Comparison of ENCODE assay signal across 1 cellular context in genomic region chr21:42373181-42373907, GRCh38.
TF ChIP-seq lines count a peak whose summit lies in the region.

No MANE protein-coding gene starts in this region.

TF ChIP-seq in K562, 482 proteins besides CTCF, POLR2A, EP300 and RAD21:
- TF ChIP-seq HNRNPK (IDR thresholded peaks at IDR 0.05; ENCODE audit: low read depth, low read length, poor library complexity, severe bottlenecking) (no peak), SETDB1 (IDR thresholded peaks at IDR 0.05; ENCODE audit: low read length) (no peak), MAX (CRISPR knock-in tag; IDR thresholded peaks at IDR 0.05) (0 out of 2 replicates have a peak, but pooled peaks have one; percentile 29), HDGF (IDR thresholded peaks at IDR 0.05) (no peak), NRF1 (conservative IDR thresholded peaks at IDR 0.05 in 1 of 2, IDR thresholded peaks at IDR 0.05 in 1 of 2) (peak; percentile 80 to 83), CSDE1 (IDR thresholded peaks at IDR 0.05) (no peak), TAF7 (tag; IDR thresholded peaks at IDR 0.05) (no peak), NFE2 (IDR thresholded peaks at IDR 0.05; ENCODE audit: low read depth) (peak; percentile 48; the same call in 1 of the 2 replicates), FOXM1 (IDR thresholded peaks at IDR 0.05; ENCODE audit: low read depth) (no peak), FOXM1 (CRISPR knock-in tag; IDR thresholded peaks at IDR 0.05; ENCODE audit: low read depth) (no peak), FOXA3 (CRISPR knock-in tag; conservative IDR thresholded peaks at IDR 0.05 in 1 of 2, IDR thresholded peaks at IDR 0.05 in 1 of 2) (0 out of 4 replicates have a peak, but pooled peaks of 1 of the 2 experiments have one; percentile 31)
